1 cellular context compared by ENCODE assay signal in genomic region chr12:114687802-114688201, GRCh38.
TF ChIP-seq lines count a peak whose summit lies in the region.

No MANE protein-coding gene starts in this region.

TF ChIP-seq in HepG2, 621 proteins besides CTCF, POLR2A, EP300 and RAD21:
- TF ChIP-seq ZHX2 (IDR thresholded peaks at IDR 0.05; ENCODE audit: low read depth) (no peak), ZHX2 (CRISPR knock-in tag; IDR thresholded peaks at IDR 0.05; ENCODE audit: borderline replicate concordance) (no peak), ELF3 (CRISPR knock-in tag; IDR thresholded peaks at IDR 0.05) (no peak), ETS1 (CRISPR knock-in tag; IDR thresholded peaks at IDR 0.05) (no peak), TERF1 (CRISPR knock-in tag; IDR thresholded peaks at IDR 0.05) (no peak), XRCC5 (optimal IDR thresholded peaks at IDR 0.05; ENCODE audit: low read length) (no peak), SP5 (CRISPR knock-in tag; IDR thresholded peaks at IDR 0.05; ENCODE audit: borderline replicate concordance, low read depth) (no peak), ADNP (CRISPR knock-in tag; IDR thresholded peaks at IDR 0.05) (no peak), BORCS8-MEF2B (CRISPR knock-in tag; IDR thresholded peaks at IDR 0.05) (no peak), ZSCAN22 (CRISPR knock-in tag; IDR thresholded peaks at IDR 0.05) (no peak), ZKSCAN8 (CRISPR knock-in tag; IDR thresholded peaks at IDR 0.05; ENCODE audit: borderline replicate concordance) (no peak), NBN (conservative IDR thresholded peaks at IDR 0.05) (no peak), BRF2 (CRISPR knock-in tag; IDR thresholded peaks at IDR 0.05) (no peak), ZNF557 (CRISPR knock-in tag; IDR thresholded peaks at IDR 0.05) (no peak)
- TF ChIP-seq, protein P1, sequence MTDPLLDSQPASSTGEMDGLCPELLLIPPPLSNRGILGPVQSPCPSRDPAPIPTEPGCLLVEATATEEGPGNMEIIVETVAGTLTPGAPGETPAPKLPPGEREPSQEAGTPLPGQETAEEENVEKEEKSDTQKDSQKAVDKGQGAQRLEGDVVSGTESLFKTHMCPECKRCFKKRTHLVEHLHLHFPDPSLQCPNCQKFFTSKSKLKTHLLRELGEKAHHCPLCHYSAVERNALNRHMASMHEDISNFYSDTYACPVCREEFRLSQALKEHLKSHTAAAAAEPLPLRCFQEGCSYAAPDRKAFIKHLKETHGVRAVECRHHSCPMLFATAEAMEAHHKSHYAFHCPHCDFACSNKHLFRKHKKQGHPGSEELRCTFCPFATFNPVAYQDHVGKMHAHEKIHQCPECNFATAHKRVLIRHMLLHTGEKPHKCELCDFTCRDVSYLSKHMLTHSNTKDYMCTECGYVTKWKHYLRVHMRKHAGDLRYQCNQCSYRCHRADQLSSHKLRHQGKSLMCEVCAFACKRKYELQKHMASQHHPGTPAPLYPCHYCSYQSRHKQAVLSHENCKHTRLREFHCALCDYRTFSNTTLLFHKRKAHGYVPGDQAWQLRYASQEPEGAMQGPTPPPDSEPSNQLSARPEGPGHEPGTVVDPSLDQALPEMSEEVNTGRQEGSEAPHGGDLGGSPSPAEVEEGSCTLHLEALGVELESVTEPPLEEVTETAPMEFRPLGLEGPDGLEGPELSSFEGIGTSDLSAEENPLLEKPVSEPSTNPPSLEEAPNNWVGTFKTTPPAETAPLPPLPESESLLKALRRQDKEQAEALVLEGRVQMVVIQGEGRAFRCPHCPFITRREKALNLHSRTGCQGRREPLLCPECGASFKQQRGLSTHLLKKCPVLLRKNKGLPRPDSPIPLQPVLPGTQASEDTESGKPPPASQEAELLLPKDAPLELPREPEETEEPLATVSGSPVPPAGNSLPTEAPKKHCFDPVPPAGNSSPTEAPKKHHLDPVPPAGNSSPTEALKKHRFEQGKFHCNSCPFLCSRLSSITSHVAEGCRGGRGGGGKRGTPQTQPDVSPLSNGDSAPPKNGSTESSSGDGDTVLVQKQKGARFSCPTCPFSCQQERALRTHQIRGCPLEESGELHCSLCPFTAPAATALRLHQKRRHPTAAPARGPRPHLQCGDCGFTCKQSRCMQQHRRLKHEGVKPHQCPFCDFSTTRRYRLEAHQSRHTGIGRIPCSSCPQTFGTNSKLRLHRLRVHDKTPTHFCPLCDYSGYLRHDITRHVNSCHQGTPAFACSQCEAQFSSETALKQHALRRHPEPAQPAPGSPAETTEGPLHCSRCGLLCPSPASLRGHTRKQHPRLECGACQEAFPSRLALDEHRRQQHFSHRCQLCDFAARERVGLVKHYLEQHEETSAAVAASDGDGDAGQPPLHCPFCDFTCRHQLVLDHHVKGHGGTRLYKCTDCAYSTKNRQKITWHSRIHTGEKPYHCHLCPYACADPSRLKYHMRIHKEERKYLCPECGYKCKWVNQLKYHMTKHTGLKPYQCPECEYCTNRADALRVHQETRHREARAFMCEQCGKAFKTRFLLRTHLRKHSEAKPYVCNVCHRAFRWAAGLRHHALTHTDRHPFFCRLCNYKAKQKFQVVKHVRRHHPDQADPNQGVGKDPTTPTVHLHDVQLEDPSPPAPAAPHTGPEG (CRISPR knock-in tag; IDR thresholded peaks at IDR 0.05), result no peak
TF ChIP-seq in HepG2: peak in this region for 0.
